Comparison of ENCODE assay signal across 1 cellular context in the genomic region with DNA sequence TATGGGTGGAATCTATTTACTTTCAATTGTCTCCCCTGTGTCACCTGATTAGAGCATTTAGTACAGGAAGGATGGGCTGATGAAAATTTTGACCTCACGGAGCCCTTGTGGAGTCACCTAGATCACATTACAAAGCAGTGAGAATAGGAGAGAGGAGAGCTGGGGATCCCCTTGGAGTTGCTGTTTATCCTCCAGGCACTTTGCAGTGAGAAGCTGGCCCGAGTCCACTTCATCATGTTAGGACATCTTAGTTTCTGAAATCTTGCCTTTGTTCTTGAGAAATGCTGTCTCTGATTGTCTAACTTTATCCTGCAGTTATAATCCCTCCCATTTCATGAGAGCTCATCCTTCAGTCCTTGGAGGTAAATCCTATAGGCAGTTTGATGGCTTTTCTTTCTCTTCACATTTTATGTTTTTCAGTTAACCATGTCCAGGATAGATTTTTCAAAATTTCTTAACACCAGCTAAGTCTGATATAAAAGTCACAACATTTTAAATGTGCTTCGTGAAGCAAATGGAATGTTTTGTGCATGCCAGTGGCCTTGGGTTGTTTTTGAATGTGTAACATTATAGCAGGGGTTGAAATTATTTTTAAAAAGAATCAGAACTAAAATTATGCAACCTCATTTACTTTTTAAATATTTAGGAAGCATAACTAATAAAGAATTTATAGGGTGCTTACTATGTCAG.
TF ChIP-seq lines count a peak whose summit lies in the region.

No MANE protein-coding gene starts in this region.

TF ChIP-seq in HepG2, 621 proteins besides CTCF, POLR2A, EP300 and RAD21 (continued from another document):
- TF ChIP-seq, protein P1, sequence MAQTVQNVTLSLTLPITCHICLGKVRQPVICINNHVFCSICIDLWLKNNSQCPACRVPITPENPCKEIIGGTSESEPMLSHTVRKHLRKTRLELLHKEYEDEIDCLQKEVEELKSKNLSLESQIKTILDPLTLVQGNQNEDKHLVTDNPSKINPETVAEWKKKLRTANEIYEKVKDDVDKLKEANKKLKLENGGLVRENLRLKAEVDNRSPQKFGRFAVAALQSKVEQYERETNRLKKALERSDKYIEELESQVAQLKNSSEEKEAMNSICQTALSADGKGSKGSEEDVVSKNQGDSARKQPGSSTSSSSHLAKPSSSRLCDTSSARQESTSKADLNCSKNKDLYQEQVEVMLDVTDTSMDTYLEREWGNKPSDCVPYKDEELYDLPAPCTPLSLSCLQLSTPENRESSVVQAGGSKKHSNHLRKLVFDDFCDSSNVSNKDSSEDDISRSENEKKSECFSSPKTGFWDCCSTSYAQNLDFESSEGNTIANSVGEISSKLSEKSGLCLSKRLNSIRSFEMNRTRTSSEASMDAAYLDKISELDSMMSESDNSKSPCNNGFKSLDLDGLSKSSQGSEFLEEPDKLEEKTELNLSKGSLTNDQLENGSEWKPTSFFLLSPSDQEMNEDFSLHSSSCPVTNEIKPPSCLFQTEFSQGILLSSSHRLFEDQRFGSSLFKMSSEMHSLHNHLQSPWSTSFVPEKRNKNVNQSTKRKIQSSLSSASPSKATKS (CRISPR knock-in tag; IDR thresholded peaks at IDR 0.05) = no peak
- TF ChIP-seq KLF6 (CRISPR knock-in tag; IDR thresholded peaks at IDR 0.05) = no peak
- TF ChIP-seq ADNP (CRISPR knock-in tag; IDR thresholded peaks at IDR 0.05) = no peak
- no peak for TF ChIP-seq RFX3 (CRISPR knock-in tag; IDR thresholded peaks at IDR 0.05)
TF ChIP-seq in HepG2: peak in this region for 2.
